ENCODE assay signal across 21 cellular contexts in genomic region chr14:55537782-55538181, GRCh38.
"Had no signal": no experiment of that assay in that cellular context is flagged by ENCODE, and none has a peak within 500 bp of the region (broad histone marks: within the 10 kb centered on the region; RNA-seq: fewer than 3 reads in every experiment).

No MANE protein-coding gene starts in this region.

- DNase-seq: activated B cell treated with CpG ODN at 0.5 μM for 24 hours; activated CD4-positive, alpha-beta T cell treated with anti-CD3 and anti-CD28 coated beads, Interleukin-2, amount 50 U/mL, for 1 hour; activated CD8-positive, alpha-beta T cell treated with anti-CD3 and anti-CD28 coated beads for 36 hours; activated gamma-delta T cell treated with Interleukin-2 at 50 U/mL for 16 hours; activated naive CD4-positive, alpha-beta T cell treated with anti-CD3 and anti-CD28 coated beads, Interleukin-2, amount 50 U/mL, for 16 hours; activated naive CD8-positive, alpha-beta T cell treated with anti-CD3 and anti-CD28 coated beads, Interleukin-2, amount 50 U/mL, for 24 hours; activated T-cell treated with anti-CD3 and anti-CD28 coated beads, Interleukin-2, amount 50 U/mL, for 4 hours; anterior cingulate cortex; foreskin keratinocyte; heart left ventricle; hypothalamus; midbrain; naive thymus-derived CD4-positive, alpha-beta T cell; occipital lobe; psoas muscle; sigmoid colon; small intestine; stimulated activated CD4-positive, alpha-beta T cell treated with anti-CD3 and anti-CD28 coated beads, Interleukin-4, amount 100 ng/mL, for 24 hours; upper lobe of left lung had no signal

- ATAC-seq: activated CD8-positive, alpha-beta T cell treated with anti-CD3 and anti-CD28 coated beads for 36 hours; activated naive CD8-positive, alpha-beta T cell treated with anti-CD3 and anti-CD28 coated beads, Interleukin-2, amount 50 U/mL, for 24 hours; activated T-cell treated with anti-CD3 and anti-CD28 coated beads, Interleukin-2, amount 50 U/mL, for 4 hours; activated T-helper 17 cell treated with anti-CD3 and anti-CD28 coated beads, Interleukin-2, amount 50 U/mL, for 72 hours; foreskin keratinocyte; heart left ventricle; naive thymus-derived CD4-positive, alpha-beta T cell; psoas muscle; stimulated activated effector memory CD8-positive, alpha-beta T cell treated with anti-CD3 and anti-CD28 coated beads, Interleukin-12 subunit alpha, Interleukin-12 subunit beta, amount 100 ng/mL, for 72 hours had no signal
